In the genomic region with DNA sequence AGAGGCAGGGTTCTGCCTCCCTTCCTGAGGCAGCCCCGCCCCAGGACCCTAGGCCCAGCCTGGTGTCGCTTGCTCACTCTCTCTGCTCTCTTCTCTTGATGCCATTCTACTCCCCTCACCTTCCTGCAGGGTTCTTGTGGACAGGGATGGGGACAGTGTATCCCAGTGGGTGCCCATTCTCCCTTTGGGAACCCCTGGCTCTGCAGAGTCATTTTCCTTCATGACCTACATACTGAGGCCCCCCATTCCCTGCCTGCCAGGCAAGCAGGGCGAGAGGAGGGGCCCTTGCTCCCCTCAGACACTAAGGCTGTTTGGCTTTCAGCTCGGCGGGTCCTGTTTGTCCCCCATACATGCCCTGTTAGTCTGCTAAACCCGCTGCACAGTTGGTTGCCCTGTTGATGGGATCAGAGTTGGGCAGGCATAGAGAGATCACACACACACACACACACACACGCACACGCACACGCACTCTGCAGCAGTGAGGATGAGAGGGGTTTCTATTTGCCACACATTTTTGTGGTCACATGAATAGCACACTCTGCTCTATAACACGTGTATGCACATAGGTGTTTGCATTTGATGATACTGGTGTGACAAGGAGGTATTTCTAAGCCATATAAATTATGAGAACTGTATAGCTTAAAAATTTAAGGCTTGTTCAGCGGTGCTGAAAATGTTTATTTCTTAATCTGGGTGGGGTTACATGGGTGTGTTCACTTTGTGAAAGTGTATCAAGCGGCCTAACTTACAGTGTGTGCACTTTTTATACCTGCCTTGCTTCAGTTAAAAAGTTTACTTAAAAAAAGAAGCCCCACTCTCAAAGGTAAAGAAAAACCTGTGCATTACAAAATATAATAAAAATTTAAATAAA, we compare ENCODE assay signal across 1 cellular context.
TF ChIP-seq lines count a peak whose summit lies in the region.

No MANE protein-coding gene starts in this region.

TF ChIP-seq in GM12891, 5 proteins besides CTCF, POLR2A, EP300 and RAD21 (continued from another document):
- TF ChIP-seq PAX5 (IDR thresholded peaks at IDR 0.05; ENCODE audit: insufficient read depth, low read length, severe bottlenecking) (no peak), POLR2AphosphoS5 (IDR thresholded peaks at IDR 0.05; ENCODE audit: low read depth, low read length) (no peak), POU2F2 (IDR thresholded peaks at IDR 0.05; ENCODE audit: low read depth, low read length) (no peak)
